In the genomic region with DNA sequence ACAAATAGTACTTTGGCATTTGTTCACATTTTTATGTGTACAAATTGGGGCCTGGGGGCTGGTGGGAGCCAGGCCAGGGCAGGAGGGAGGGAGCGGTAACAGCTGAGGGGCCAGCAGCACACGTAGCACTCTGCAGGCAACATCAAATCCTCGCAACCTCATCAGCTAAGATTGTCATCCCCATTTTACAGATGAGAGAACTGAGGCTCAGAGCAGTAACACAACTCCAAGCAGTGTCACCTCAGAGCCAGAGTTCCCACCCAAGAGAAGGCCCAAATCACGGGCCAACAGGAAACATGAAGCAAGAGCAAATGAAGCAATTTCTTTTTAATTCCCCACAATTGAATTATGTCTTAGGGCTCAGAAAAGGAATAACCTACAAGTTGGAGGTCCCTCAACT, we compare ENCODE assay signal across 1 cellular context.
TF ChIP-seq lines count a peak whose summit lies in the region.

No MANE protein-coding gene starts in this region.

TF ChIP-seq in SK-N-SH treated with all-trans-retinoic acid at 6 μM for 48 hours, 23 proteins besides CTCF, POLR2A, EP300 and RAD21 (continued from another document):
- TF ChIP-seq TSHZ2 (CRISPR knock-in tag; IDR thresholded peaks at IDR 0.05): no peak
- TF ChIP-seq, protein P1, sequence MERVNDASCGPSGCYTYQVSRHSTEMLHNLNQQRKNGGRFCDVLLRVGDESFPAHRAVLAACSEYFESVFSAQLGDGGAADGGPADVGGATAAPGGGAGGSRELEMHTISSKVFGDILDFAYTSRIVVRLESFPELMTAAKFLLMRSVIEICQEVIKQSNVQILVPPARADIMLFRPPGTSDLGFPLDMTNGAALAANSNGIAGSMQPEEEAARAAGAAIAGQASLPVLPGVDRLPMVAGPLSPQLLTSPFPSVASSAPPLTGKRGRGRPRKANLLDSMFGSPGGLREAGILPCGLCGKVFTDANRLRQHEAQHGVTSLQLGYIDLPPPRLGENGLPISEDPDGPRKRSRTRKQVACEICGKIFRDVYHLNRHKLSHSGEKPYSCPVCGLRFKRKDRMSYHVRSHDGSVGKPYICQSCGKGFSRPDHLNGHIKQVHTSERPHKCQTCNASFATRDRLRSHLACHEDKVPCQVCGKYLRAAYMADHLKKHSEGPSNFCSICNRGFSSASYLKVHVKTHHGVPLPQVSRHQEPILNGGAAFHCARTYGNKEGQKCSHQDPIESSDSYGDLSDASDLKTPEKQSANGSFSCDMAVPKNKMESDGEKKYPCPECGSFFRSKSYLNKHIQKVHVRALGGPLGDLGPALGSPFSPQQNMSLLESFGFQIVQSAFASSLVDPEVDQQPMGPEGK (CRISPR knock-in tag; IDR thresholded peaks at IDR 0.05; ENCODE audit: borderline replicate concordance): no peak
- TF ChIP-seq TOX (CRISPR knock-in tag; IDR thresholded peaks at IDR 0.05; ENCODE audit: borderline replicate concordance): no peak
